In genomic region chr5:4520557-4520956, GRCh38 we compare ENCODE assay signal across 25 cellular contexts.
"Had no signal": no experiment of that assay in that cellular context is flagged by ENCODE, and none has a peak within 500 bp of the region (broad histone marks: within the 10 kb centered on the region; RNA-seq: fewer than 3 reads in every experiment).

No MANE protein-coding gene starts in this region.

- H3K4me1 Mint-ChIP-seq: endodermal cell had no signal

- H3K4me1 ChIP-seq: ascending aorta, breast epithelium, gastrocnemius medialis, heart left ventricle, lower lobe of right lung, right atrium auricular region, transverse colon, vagina had no signal

- H3K9me3 ChIP-seq: ascending aorta, breast epithelium, gastrocnemius medialis, heart left ventricle, lower lobe of right lung, right atrium auricular region, transverse colon, vagina had no signal

- H3K36me3 ChIP-seq: ascending aorta, breast epithelium, gastrocnemius medialis, heart left ventricle, lower lobe of right lung, right atrium auricular region, transverse colon, vagina had no signal

- H3K27me3 ChIP-seq: ascending aorta, breast epithelium, gastrocnemius medialis, heart left ventricle, right atrium auricular region, transverse colon, vagina had no signal

- DNase-seq: activated CD4-positive, alpha-beta T cell treated with anti-CD3 and anti-CD28 coated beads, Interleukin-2, amount 50 U/mL, for 4 hours; activated CD4-positive, CD25-positive, alpha-beta regulatory T cell treated with anti-CD3 and anti-CD28 coated beads, Interleukin-2, amount 50 U/mL, for 72 hours; activated naive CD4-positive, alpha-beta T cell treated with anti-CD3 and anti-CD28 coated beads for 36 hours; activated T-cell treated with anti-CD3 and anti-CD28 coated beads, Interleukin-2, amount 50 U/mL, for 1 hour; dorsolateral prefrontal cortex; endodermal cell; gastrocnemius medialis; heart left ventricle; left colon; lower lobe of right lung; nephron progenitor cell; occipital lobe; stimulated activated CD4-positive, alpha-beta T cell treated with anti-CD3 and anti-CD28 coated beads, Interleukin-15, amount 100 ng/mL, for 24 hours; stimulated activated CD4-positive, alpha-beta T cell treated with anti-CD3 and anti-CD28 coated beads, Interleukin-4, amount 100 ng/mL, for 4 hours; stimulated activated CD8-positive, alpha-beta memory T cell treated with anti-CD3 and anti-CD28 coated beads, Interleukin-4, amount 100 ng/mL, for 48 hours; stimulated activated naive CD4-positive, alpha-beta T cell treated with Interleukin-2 at 50 U/mL for 16 hours; substantia nigra; transverse colon had no signal

- H3K27ac ChIP-seq: ascending aorta, breast epithelium, dorsolateral prefrontal cortex, gastrocnemius medialis, heart left ventricle, lower lobe of right lung, right atrium auricular region, transverse colon, vagina had no signal

- H3K27ac Mint-ChIP-seq: activated naive CD4-positive, alpha-beta T cell treated with anti-CD3 and anti-CD28 coated beads for 36 hours; activated T-helper 2 cell treated with anti-CD3 and anti-CD28 coated beads, Interferon-gamma antibody, Interleukin-2, Interleukin-4, amounts not matched to agents 10 μg/mL and 5 μg/mL and 100 μg/mL, durations not matched to agents 14 hours and 24 hours and 36 hours; endodermal cell; mesothelial cell of epicardium; nephron progenitor cell; progenitor cell of endocrine pancreas had no signal

- H3K36me3 Mint-ChIP-seq: mesothelial cell of epicardium had no signal

- H3K4me3 Mint-ChIP-seq: activated naive CD4-positive, alpha-beta T cell treated with anti-CD3 and anti-CD28 coated beads for 36 hours; endodermal cell; mesothelial cell of epicardium; nephron progenitor cell had no signal

- H3K9me3 Mint-ChIP-seq: endodermal cell, mesothelial cell of epicardium, nephron progenitor cell had no signal

- H3K4me3 ChIP-seq: ascending aorta, breast epithelium, dorsolateral prefrontal cortex, gastrocnemius medialis, heart left ventricle, lower lobe of right lung, right atrium auricular region, transverse colon, vagina had no signal
